ENCODE assay signal across 8 cellular contexts in genomic region chr18:75247601-75248421, GRCh38. TPM values are rescaled to one million over a fixed set of nuclear protein-coding genes. Genes with fewer than 3 reads are reported as not detected.
A peak's percentile ranks its signal among the peaks of the same experiment; 100 is the strongest.
DNase-seq lines count a peak whose midpoint lies in the region; ATAC-seq, FAIRE-seq and TF ChIP-seq lines count a peak whose summit lies in the region.

No MANE protein-coding gene starts in this region.

- DNase-seq in EH (ENCODE audit: low read depth) (peak; percentile 70), NCI-H2081 treated with DMSO at 0.1 percent for 48 hours (lab: John Stamatoyannopoulos, UW) (peak; percentile 69), astrocyte of the hippocampus (ENCODE audit: low read depth, low spot score) (peak; percentile 70), kidney (no peak), islet precursor cell (no peak)
- no peak for DNase-seq in stimulated activated CD4-positive, alpha-beta T cell treated with anti-CD3 and anti-CD28 coated beads, Interleukin-4, amount 100 ng/mL, for 1 hour

- intact Hi-C loops in kidney (cut with DNase I) = no loop called here

- peaks cover 14 to 23% of the 10 kb centered on the region in 2 donors for H3K4me1 ChIP-seq in kidney (ENCODE audit: control insufficient read depth in 1 of 2, insufficient read depth in 1 of 2, low read depth in 1 of 2, low read length in 2 of 2)
- H3K4me1 ChIP-seq in subcutaneous abdominal adipose tissue (ENCODE audit: control insufficient read depth in 5 of 5, insufficient read depth in 5 of 5, low read length in 5 of 5) = peaks cover 2 to 60% (median 40%) of the 10 kb centered on the region in 5 donors

- TF ChIP-seq CTCF in kidney (IDR thresholded peaks at IDR 0.05; ENCODE audit: borderline replicate concordance, extremely low read depth, insufficient read depth) = no peak

- peak overlapping the region; percentile 49 to 63 for H3K4me3 ChIP-seq in kidney (ENCODE audit: low read length in 2 of 2)
- peak overlapping the region; percentile 54 to 63 (median 58) for H3K4me3 ChIP-seq in subcutaneous abdominal adipose tissue (ENCODE audit: low read depth in 1 of 5, low read length in 5 of 5)

- no peaks in the 10 kb centered on the region for H3K27me3 ChIP-seq in subcutaneous abdominal adipose tissue (ENCODE audit: control insufficient read depth in 5 of 5, insufficient read depth in 4 of 5, low read length in 5 of 5)

- FAIRE-seq in kidney (lab: Jason Lieb, UNC) = peak; percentile 87

- peak overlapping the region; percentile 43 to 57 for H3K9ac ChIP-seq in kidney (ENCODE audit: low read length in 2 of 2)
- peak overlapping the region; percentile 20 to 76 (median 71) for H3K9ac ChIP-seq in subcutaneous abdominal adipose tissue (ENCODE audit: low read length in 5 of 5)

- H3K27ac ChIP-seq in kidney (ENCODE audit: low read depth in 2 of 2, low read length in 2 of 2) (peak overlapping the region; percentile 60 to 66), subcutaneous abdominal adipose tissue (ENCODE audit: low read depth, low read length) (peak overlapping the region; percentile 71)

- H3K36me3 ChIP-seq in kidney (ENCODE audit: control insufficient read depth in 1 of 2, insufficient read depth in 2 of 2, low read length in 2 of 2) (no peaks in the 10 kb centered on the region), subcutaneous abdominal adipose tissue (ENCODE audit: control insufficient read depth in 5 of 5, insufficient read depth in 5 of 5, low read length in 5 of 5) (no peaks in the 10 kb centered on the region)

- H3K9me3 ChIP-seq in kidney (ENCODE audit: control insufficient read depth in 1 of 2, low read length in 2 of 2) (no peaks in the 10 kb centered on the region), subcutaneous abdominal adipose tissue (ENCODE audit: control insufficient read depth in 5 of 5, low read length in 5 of 5) (no peaks in the 10 kb centered on the region)

- peak; percentile 63 for ATAC-seq in GM21515 (IDR thresholded peaks at IDR 0.05; ENCODE audit: unreplicated experiment)

RNA-seq across cellular contexts. Expression of gene TSHZ1, which starts 37.2 kb away (rescaled TPM):
- total RNA-seq in kidney = 31.3 TPM
- 7.0 TPM for polyA plus RNA-seq in kidney (ENCODE audit: insufficient read depth, low read depth, low replicate concordance)

RNA-seq across cellular contexts. Expression of gene PTGR3, which starts 38.9 kb away (rescaled TPM):
- 36.8 TPM for total RNA-seq in kidney
- 21.1 TPM for polyA plus RNA-seq in kidney (ENCODE audit: insufficient read depth, low read depth, low replicate concordance)

Comparison
In these comparisons a context has a peak if more than half of its experiments do, and no peak if none do; other contexts are left out.
1. DNase-seq: peak in EH (single experiment), NCI-H2081 treated with DMSO at 0.1 percent for 48 hours (single experiment) and astrocyte of the hippocampus (single experiment); none in kidney (single experiment), islet precursor cell (single experiment) and stimulated activated CD4-positive, alpha-beta T cell treated with anti-CD3 and anti-CD28 coated beads, Interleukin-4, amount 100 ng/mL, for 1 hour (single experiment).